15 cellular contexts compared by ENCODE assay signal in the genomic region with DNA sequence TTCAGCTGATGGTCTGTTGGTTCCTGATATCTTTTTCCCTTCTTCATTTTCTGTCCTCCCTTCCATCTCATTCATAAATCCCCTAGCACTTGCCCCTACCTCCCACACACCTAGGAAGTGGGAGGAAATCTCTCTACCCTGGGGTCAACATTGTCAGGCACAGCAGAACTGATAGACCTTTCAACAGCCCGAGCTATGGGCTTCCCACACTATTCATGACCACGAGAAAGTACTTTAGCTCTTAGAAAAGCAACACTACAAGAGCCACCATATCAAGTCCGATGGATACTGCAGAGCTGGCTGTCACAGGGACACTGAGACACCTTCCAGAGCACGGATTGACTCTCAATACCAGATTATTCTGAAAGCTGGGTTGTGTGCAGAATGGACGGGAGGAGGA.
DNase-seq lines count a peak whose midpoint lies in the region; ATAC-seq and TF ChIP-seq lines count a peak whose summit lies in the region.
"Had no signal": no experiment of that assay in that cellular context is flagged by ENCODE, and none has a peak within 500 bp of the region (broad histone marks: within the 10 kb centered on the region; RNA-seq: fewer than 3 reads in every experiment).

No MANE protein-coding gene starts in this region.

- no peaks in the 10 kb centered on the region for H3K36me3 Mint-ChIP-seq in nephron (ENCODE audit: low read depth)
- H3K36me3 Mint-ChIP-seq: CD14-positive monocyte; CD8-positive, alpha-beta T cell had no signal

- 48 to 66% methylated on average over 3 to 4 of the region's 5 CpGs for WGBS in gastroesophageal sphincter (ENCODE audit: low coverage in 1 of 2), 2 donors

- TF ChIP-seq CTCF in cardiac muscle cell (IDR thresholded peaks at IDR 0.05; ENCODE audit: low read depth, low read length), result no peak
- TF ChIP-seq CTCF in nephron (IDR thresholded peaks at IDR 0.05; ENCODE audit: unreplicated experiment in 3 of 3), result no peak
- TF ChIP-seq CTCF in gastroesophageal sphincter (IDR thresholded peaks at IDR 0.05), result no peak

- no peaks in the 10 kb centered on the region for H3K9me3 Mint-ChIP-seq in nephron
- H3K9me3 Mint-ChIP-seq: CD14-positive monocyte; CD8-positive, alpha-beta T cell had no signal

- H3K4me3 ChIP-seq in cardiac muscle cell (no peak overlapping the region), gastroesophageal sphincter (no peak overlapping the region)

- peaks cover 29% of the 10 kb centered on the region for H3K4me1 ChIP-seq in cardiac muscle cell (ENCODE audit: low read depth)
- H3K4me1 ChIP-seq in gastroesophageal sphincter, result no peaks in the 10 kb centered on the region

- H3K4me1 Mint-ChIP-seq in nephron, result peaks cover 13% of the 10 kb centered on the region
- H3K4me1 Mint-ChIP-seq: CD14-positive monocyte had no signal

- no peak for TF ChIP-seq EP300 in gastroesophageal sphincter (IDR thresholded peaks at IDR 0.05)

- H3K9me3 ChIP-seq in cardiac muscle cell (ENCODE audit: low read depth), result no peaks in the 10 kb centered on the region
- H3K9me3 ChIP-seq in gastroesophageal sphincter, result no peaks in the 10 kb centered on the region

- peak; percentile 96 for ATAC-seq in left ventricle myocardium superior
- no peak for ATAC-seq in gastroesophageal sphincter
- ATAC-seq in HG03469 (IDR thresholded peaks at IDR 0.05; ENCODE audit: unreplicated experiment), result no peak
- ATAC-seq: CD8-positive, alpha-beta T cell had no signal

- peaks cover 14% of the 10 kb centered on the region for H3K27me3 Mint-ChIP-seq in nephron (ENCODE audit: low read depth)

- intact Hi-C loops in left ventricle myocardium superior (cut with micrococcal nuclease), result loop anchor here (2.0 to 10.0 kb wide), 3 partner anchors 191 to 657 kb away; no protein-coding TSS in a partner anchor

- H3K27ac ChIP-seq in cardiac muscle cell, result peak overlapping the region; percentile 81
- no peak overlapping the region for H3K27ac ChIP-seq in gastroesophageal sphincter

- TF ChIP-seq POLR2A in gastroesophageal sphincter (IDR thresholded peaks at IDR 0.05), result no peak

- H3K27ac Mint-ChIP-seq in nephron, result peak overlapping the region in 2 of 3 experiments; percentile 7
- H3K27ac Mint-ChIP-seq: CD14-positive monocyte; CD8-positive, alpha-beta T cell had no signal

- H3K36me3 ChIP-seq in cardiac muscle cell, result no peaks in the 10 kb centered on the region
- H3K36me3 ChIP-seq in gastroesophageal sphincter, result no peaks in the 10 kb centered on the region

- H3K4me3 Mint-ChIP-seq in nephron, result no peak overlapping the region
- H3K4me3 Mint-ChIP-seq: CD14-positive monocyte; CD8-positive, alpha-beta T cell had no signal

- DNase-seq in amniotic epithelial cell (ENCODE audit: low read depth), result peak; percentile 10
- DNase-seq in cardiac muscle cell (ENCODE audit: low read depth in 1 of 2, low spot score in 1 of 2), result peak in 1 of 2 donors; percentile 95
- no peak for DNase-seq in left ventricle myocardium superior
- no peak for DNase-seq in SW 1271 (lab: John Stamatoyannopoulos, UW)
- no peak for DNase-seq in NCI-H1417 (lab: John Stamatoyannopoulos, UW)
- DNase-seq: CD8-positive, alpha-beta T cell; COR-L47; DMS153; DMS79 treated with DMSO at 0.1 percent for 48 hours; EL; GDM1 had no signal

- no peaks in the 10 kb centered on the region for H3K27me3 ChIP-seq in cardiac muscle cell
- H3K27me3 ChIP-seq in gastroesophageal sphincter, result peaks cover 7% of the 10 kb centered on the region
